8 cellular contexts compared by ENCODE assay signal in the genomic region with DNA sequence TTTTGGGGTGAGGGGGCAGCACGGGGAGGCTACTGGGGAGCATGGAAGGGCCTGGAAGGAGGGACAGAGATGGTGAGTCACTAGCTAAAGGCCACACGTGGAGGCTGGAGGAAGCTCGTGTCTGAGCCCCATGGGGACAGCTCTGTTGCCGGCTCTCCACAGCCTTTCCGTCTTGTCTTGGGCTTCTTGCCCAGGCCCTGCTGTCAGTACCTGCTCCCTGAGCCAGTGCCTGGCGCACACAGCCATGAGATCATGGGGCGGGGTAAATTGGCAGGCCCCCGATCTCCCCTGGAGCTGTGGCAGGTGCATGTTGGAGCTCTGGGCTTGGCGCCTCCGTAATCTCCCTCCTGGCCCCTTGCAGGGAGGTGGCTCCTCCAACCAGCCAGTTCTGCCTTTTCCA. TPM values are rescaled to one million over a fixed set of nuclear protein-coding genes. Genes with fewer than 3 reads are reported as not detected.
A peak's percentile ranks its signal among the peaks of the same experiment; 100 is the strongest.
DNase-seq lines count a peak whose midpoint lies in the region; ATAC-seq and TF ChIP-seq lines count a peak whose summit lies in the region.
"Had no signal": no experiment of that assay in that cellular context is flagged by ENCODE, and none has a peak within 500 bp of the region (broad histone marks: within the 10 kb centered on the region; RNA-seq: fewer than 3 reads in every experiment).

No MANE protein-coding gene starts in this region.

- H3K4me3 Mint-ChIP-seq in activated CD8-positive, alpha-beta T cell treated with anti-CD3 and anti-CD28 coated beads for 36 hours: no peak overlapping the region

- H3K27me3 ChIP-seq in MG63: no peaks in the 10 kb centered on the region
- H3K27me3 ChIP-seq in suprapubic skin: no peaks in the 10 kb centered on the region

- peak overlapping the region; percentile 71 for H3K27ac ChIP-seq in suprapubic skin

- WGBS in suprapubic skin: 24% methylated on average over 10 of the region's 10 CpGs

- TF ChIP-seq CTCF in suprapubic skin (IDR thresholded peaks at IDR 0.05): no peak
- TF ChIP-seq CTCF in activated CD8-positive, alpha-beta T cell treated with anti-CD3 and anti-CD28 coated beads for 36 hours (IDR thresholded peaks at IDR 0.05): no peak

- POLR2A ChIA-PET in activated CD8-positive, alpha-beta T cell treated with anti-CD3 and anti-CD28 coated beads for 36 hours (lab: Charles Lee): interaction anchor here (0.8 kb wide), 1 partner anchor 22 kb away, joined by 3 read pairs; no protein-coding TSS in a partner anchor

- H3K9me3 Mint-ChIP-seq in activated CD8-positive, alpha-beta T cell treated with anti-CD3 and anti-CD28 coated beads for 36 hours: no peaks in the 10 kb centered on the region

- H3K4me1 ChIP-seq in suprapubic skin: peaks cover 77% of the 10 kb centered on the region

- intact Hi-C loops in Right ventricle myocardium superior (cut with DNase I): no loop called here
- intact Hi-C loops in activated CD8-positive, alpha-beta T cell treated with anti-CD3 and anti-CD28 coated beads for 36 hours (cut with micrococcal nuclease): no loop called here

- no peaks in the 10 kb centered on the region for H3K36me3 Mint-ChIP-seq in activated CD8-positive, alpha-beta T cell treated with anti-CD3 and anti-CD28 coated beads for 36 hours (ENCODE audit: low read depth)

- CTCF ChIA-PET in activated CD8-positive, alpha-beta T cell treated with anti-CD3 and anti-CD28 coated beads for 36 hours (lab: Charles Lee): interaction anchor here (1.3 to 2.0 kb wide), 2 partner anchors 14 to 71 kb away, joined by 5 to 11 read pairs; no protein-coding TSS in a partner anchor

- H3K27me3 Mint-ChIP-seq in activated CD8-positive, alpha-beta T cell treated with anti-CD3 and anti-CD28 coated beads for 36 hours: peaks cover 4% of the 10 kb centered on the region

- H3K36me3 ChIP-seq in MG63: no peaks in the 10 kb centered on the region
- no peaks in the 10 kb centered on the region for H3K36me3 ChIP-seq in suprapubic skin

- no peak for TF ChIP-seq POLR2A in suprapubic skin (IDR thresholded peaks at IDR 0.05)

- H3K4me1 Mint-ChIP-seq in activated CD8-positive, alpha-beta T cell treated with anti-CD3 and anti-CD28 coated beads for 36 hours (ENCODE audit: low read depth): peaks cover 3% of the 10 kb centered on the region

- no peak overlapping the region for H3K27ac Mint-ChIP-seq in activated CD8-positive, alpha-beta T cell treated with anti-CD3 and anti-CD28 coated beads for 36 hours

- H3K9me3 ChIP-seq in MG63: no peaks in the 10 kb centered on the region
- no peaks in the 10 kb centered on the region for H3K9me3 ChIP-seq in suprapubic skin

- DNase-seq in MG63 (peak; percentile 92), RPMI7951 (ENCODE audit: low read depth) (peak; percentile 73), Right ventricle myocardium superior (peak; percentile 78), suprapubic skin (ENCODE audit: low spot score in 2 of 2) (peak in 1 of 2 donors; percentile 89), T-helper 1 cell (no peak)
- no peak for DNase-seq in activated CD8-positive, alpha-beta T cell treated with anti-CD3 and anti-CD28 coated beads for 36 hours
- DNase-seq: activated CD4-positive, alpha-beta T cell treated with anti-CD3 and anti-CD28 coated beads for 48 hours had no signal

- ATAC-seq in Right ventricle myocardium superior (ENCODE audit: poor library complexity) (peak; percentile 83), GM21381 (IDR thresholded peaks at IDR 0.05; ENCODE audit: unreplicated experiment) (no peak)
- ATAC-seq in activated CD8-positive, alpha-beta T cell treated with anti-CD3 and anti-CD28 coated beads for 36 hours: no peak

- H3K4me3 ChIP-seq in MG63: no peak overlapping the region
- H3K4me3 ChIP-seq in suprapubic skin: no peak overlapping the region

- no peak for TF ChIP-seq EP300 in suprapubic skin (IDR thresholded peaks at IDR 0.05)

RNA-seq across cellular contexts. Expression of gene KRT80, which starts 16.1 kb away (rescaled TPM):
- total RNA-seq in MG63 (2014; rRNA removed; shearing (Covaris generic); ENCODE audit: low replicate concordance): 12.0 and 18.2 TPM in 2 replicates
- total RNA-seq in RPMI7951 (2014; rRNA removed; shearing (Covaris generic)): 1.3 and 2.1 TPM in 2 replicates
- total RNA-seq in Right ventricle myocardium superior: not detected
- 100 to 1,000 TPM in 3 of 4 donors, 10 to 100 TPM in 1; 78.6 to 293 (median 185) TPM for total RNA-seq in suprapubic skin
- not detected for total RNA-seq in activated CD8-positive, alpha-beta T cell treated with anti-CD3 and anti-CD28 coated beads for 36 hours

RNA-seq across cellular contexts. Expression of gene KRT7, which starts 25.1 kb away (rescaled TPM):
- total RNA-seq in MG63 (2014; rRNA removed; shearing (Covaris generic); ENCODE audit: low replicate concordance): 163 and 302 TPM in 2 replicates
- 0.68 and 2.3 TPM in 2 replicates for total RNA-seq in RPMI7951 (2014; rRNA removed; shearing (Covaris generic))
- total RNA-seq in Right ventricle myocardium superior: 0.59 TPM
- 100 to 1,000 TPM in 3 of 4 donors, 10 to 100 TPM in 1; 95.8 to 176 (median 123) TPM for total RNA-seq in suprapubic skin
- total RNA-seq in activated CD8-positive, alpha-beta T cell treated with anti-CD3 and anti-CD28 coated beads for 36 hours: 1 to 10 TPM; 2.1 to 3.1 TPM

Comparison
In these comparisons a context has a peak if more than half of its experiments do, and no peak if none do; other contexts are left out.
1. DNase-seq: peak in MG63 (single experiment), RPMI7951 (single experiment) and Right ventricle myocardium superior (single experiment); none in T-helper 1 cell (0 of 5) and activated CD8-positive, alpha-beta T cell treated with anti-CD3 and anti-CD28 coated beads for 36 hours (single experiment).
2. RNA of gene KRT7, which starts 25.1 kb away (total RNA-seq): 163 to 302 TPM in MG63 and 95.8 to 176 TPM in suprapubic skin; 2.1 to 3.1 TPM in activated CD8-positive, alpha-beta T cell treated with anti-CD3 and anti-CD28 coated beads for 36 hours, 0.68 to 2.3 TPM in RPMI7951 and 0.59 TPM in Right ventricle myocardium superior (single experiment); every median in the first group is over 10 times any median in the second.